ENCODE assay signal across 18 cellular contexts in genomic region chr5:159332800-159333563, GRCh38. TPM values are rescaled to one million over a fixed set of nuclear protein-coding genes. Genes with fewer than 3 reads are reported as not detected.
A peak's percentile ranks its signal among the peaks of the same experiment; 100 is the strongest.
DNase-seq lines count a peak whose midpoint lies in the region; ATAC-seq and TF ChIP-seq lines count a peak whose summit lies in the region.
"Had no signal": no experiment of that assay in that cellular context is flagged by ENCODE, and none has a peak within 500 bp of the region (broad histone marks: within the 10 kb centered on the region; RNA-seq: fewer than 3 reads in every experiment).

No MANE protein-coding gene starts in this region.

- H3K4me1 ChIP-seq in BLaER1: peaks cover 51% of the 10 kb centered on the region
- H3K4me1 ChIP-seq in Karpas-422 (ENCODE audit: low read length): peaks cover 39% of the 10 kb centered on the region
- H3K4me1 ChIP-seq in esophagus muscularis mucosa: peaks cover 4 to 15% (median 9%) of the 10 kb centered on the region in 4 donors
- H3K4me1 ChIP-seq in ascending aorta: peaks cover 0 to 7% of the 10 kb centered on the region in 2 donors

- H4K20me1 ChIP-seq in BLaER1: no peaks in the 10 kb centered on the region
- H4K20me1 ChIP-seq in Karpas-422 (ENCODE audit: insufficient read depth, low read depth, low read length): no peaks in the 10 kb centered on the region

- H3K4me2 ChIP-seq in BLaER1 (peak overlapping the region; percentile 76), Karpas-422 (ENCODE audit: low read depth, low read length, poor library complexity, severe bottlenecking) (peak overlapping the region; percentile 80)
- H3K4me2 ChIP-seq: smooth muscle cell had no signal

- H3K9me3 ChIP-seq in BLaER1 (no peaks in the 10 kb centered on the region), Karpas-422 (ENCODE audit: low read length) (no peaks in the 10 kb centered on the region), esophagus muscularis mucosa (no peaks in the 10 kb centered on the region), ascending aorta (no peaks in the 10 kb centered on the region)

- TF ChIP-seq CTCF in esophagus muscularis mucosa (IDR thresholded peaks at IDR 0.05) (no peak), ascending aorta (IDR thresholded peaks at IDR 0.05) (no peak)

- intact Hi-C loops in esophagus muscularis mucosa (cut with DNase I): no loop called here
- intact Hi-C loops in ascending aorta (cut with DNase I): no loop called here

- 88% methylated on average over 6 of the region's 6 CpGs for WGBS in esophagus muscularis mucosa

- no peaks in the 10 kb centered on the region for H3K9me2 ChIP-seq in Karpas-422 (replicated peaks; ENCODE audit: insufficient read depth, low read length)

- no peaks in the 10 kb centered on the region for H3K36me3 ChIP-seq in BLaER1
- H3K36me3 ChIP-seq in Karpas-422 (ENCODE audit: insufficient read depth, low read length): no peaks in the 10 kb centered on the region
- H3K36me3 ChIP-seq in esophagus muscularis mucosa: no peaks in the 10 kb centered on the region
- no peaks in the 10 kb centered on the region for H3K36me3 ChIP-seq in ascending aorta

- H3K4me3 ChIP-seq in BLaER1 (peak overlapping the region; percentile 21; the same call in 1 of the 2 replicates), Karpas-422 (ENCODE audit: low read length) (peak overlapping the region; percentile 66), esophagus muscularis mucosa (no peak overlapping the region), ascending aorta (no peak overlapping the region)
- H3K4me3 ChIP-seq: smooth muscle cell had no signal

- no peak for TF ChIP-seq POLR2A in esophagus muscularis mucosa (IDR thresholded peaks at IDR 0.05; ENCODE audit: low read depth)

- no peak for TF ChIP-seq EP300 in esophagus muscularis mucosa (IDR thresholded peaks at IDR 0.05)

- peak; percentile 52 for ATAC-seq in GM18868 (IDR thresholded peaks at IDR 0.05; ENCODE audit: unreplicated experiment)

- H3K9ac ChIP-seq in BLaER1: no peak overlapping the region
- peak overlapping the region; percentile 64 for H3K9ac ChIP-seq in Karpas-422 (ENCODE audit: low read length)

- H3K79me2 ChIP-seq in Karpas-422 (ENCODE audit: low read length): no peaks in the 10 kb centered on the region

- DNase-seq in Karpas-422: peak; percentile 92
- peak; percentile 60 for DNase-seq in esophagus muscularis mucosa (ENCODE audit: extremely low spot score)
- DNase-seq in ascending aorta (ENCODE audit: low spot score in 2 of 2): no peak
- no peak for DNase-seq in activated naive CD4-positive, alpha-beta T cell treated with anti-CD3 and anti-CD28 coated beads, Interleukin-2, amount 50 U/mL, for 16 hours
- DNase-seq in SIG-M5 treated with dmso at 0.1 percent for 504 hours (lab: John Stamatoyannopoulos, UW; ENCODE audit: unreplicated experiment): no peak
- DNase-seq in retina: no peak
- DNase-seq: activated gamma-delta T cell treated with Interleukin-2 at 50 U/mL for 16 hours; effector memory CD4-positive, alpha-beta T cell; NCI-H2081 treated with DMSO at 0.1 percent for 48 hours; nucleus accumbens had no signal

- H3K27ac ChIP-seq in BLaER1 (no peak overlapping the region; the same call in 1 of the 2 replicates), Karpas-422 (ENCODE audit: low read length) (peak overlapping the region; percentile 63), esophagus muscularis mucosa (replicated peaks in 1 of 4) (no peak overlapping the region), ascending aorta (no peak overlapping the region)

- no peak overlapping the region for H2AFZ ChIP-seq in Karpas-422 (ENCODE audit: low read length)

- H3K27me3 ChIP-seq in BLaER1 (no peaks in the 10 kb centered on the region), Karpas-422 (ENCODE audit: low read length) (no peaks in the 10 kb centered on the region; the same call in 1 of the 2 replicates), esophagus muscularis mucosa (peaks cover 0 to 38% (median 6%) of the 10 kb centered on the region in 4 donors), ascending aorta (no peaks in the 10 kb centered on the region)

RNA-seq across cellular contexts. Expression of gene IL12B, which starts 2.7 kb away (rescaled TPM):
- total RNA-seq in Karpas-422 (2014; rRNA removed; shearing (Covaris generic); ENCODE audit: low replicate concordance): not detected in 2 replicates
- under 1 TPM in 1 of 4 donors, not detected in 3; 0.17 TPM for total RNA-seq in esophagus muscularis mucosa
- not detected for total RNA-seq in ascending aorta
- total RNA-seq: activated CD8-positive, alpha-beta memory T cell treated with anti-CD3 and anti-CD28 coated beads for 36 hours; fibroblast of villous mesenchyme; H4; lung microvascular endothelial cell; SK-MEL-5; smooth muscle cell had no signal

Comparison
In these comparisons a context has a peak if more than half of its experiments do, and no peak if none do; other contexts are left out.
1. H3K4me3 ChIP-seq: peak in BLaER1 (single experiment) and Karpas-422 (single experiment); none in esophagus muscularis mucosa (0 of 4) and ascending aorta (0 of 2).
2. DNase-seq: peak in Karpas-422 (single experiment) and esophagus muscularis mucosa (single experiment); none in ascending aorta (0 of 2), activated naive CD4-positive, alpha-beta T cell treated with anti-CD3 and anti-CD28 coated beads, Interleukin-2, amount 50 U/mL, for 16 hours (single experiment), SIG-M5 treated with dmso at 0.1 percent for 504 hours (single experiment) and retina (single experiment).